18 cellular contexts compared by ENCODE assay signal in the genomic region with DNA sequence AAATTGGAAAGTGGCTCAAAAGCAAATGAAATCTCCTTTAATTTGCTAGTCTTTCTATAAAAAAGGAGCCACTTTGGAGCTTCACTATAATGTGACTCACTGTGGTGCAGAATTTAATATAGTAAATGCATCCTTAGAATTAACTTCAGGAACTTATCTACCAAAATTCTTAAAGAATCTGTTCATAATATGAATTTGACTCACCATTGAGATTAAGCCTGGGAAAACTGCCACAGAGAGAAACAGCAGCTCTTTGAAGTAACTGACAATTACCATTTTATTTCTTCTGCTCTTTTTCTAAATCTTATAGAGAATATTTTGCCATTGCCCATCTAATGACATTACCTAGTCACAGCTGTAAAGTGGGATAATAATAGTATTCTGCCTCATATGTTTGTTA.
"Had no signal": no experiment of that assay in that cellular context is flagged by ENCODE, and none has a peak within 500 bp of the region (broad histone marks: within the 10 kb centered on the region; RNA-seq: fewer than 3 reads in every experiment).

No MANE protein-coding gene starts in this region.

- H3K9me3 ChIP-seq: esophagus muscularis mucosa, heart left ventricle, prostate gland, sigmoid colon, stomach had no signal

- H3K4me1 ChIP-seq: esophagus muscularis mucosa, heart left ventricle, parathyroid adenoma, prostate gland, sigmoid colon, stomach had no signal

- H3K9ac ChIP-seq: parathyroid adenoma had no signal

- ATAC-seq: heart left ventricle had no signal

- H3K36me3 ChIP-seq: esophagus muscularis mucosa, heart left ventricle, prostate gland, sigmoid colon, stomach had no signal

- DNase-seq: cortex of kidney; effector memory CD4-positive, alpha-beta T cell; heart left ventricle; hippocampal formation; kidney glomerular epithelial cell; mesendoderm; naive B cell; nephron progenitor cell; sigmoid colon; stimulated activated CD4-positive, alpha-beta T cell treated with anti-CD3 and anti-CD28 coated beads, Interleukin-2, amount 100 ng/mL, for 24 hours; stimulated activated CD4-positive, alpha-beta T cell treated with anti-CD3 and anti-CD28 coated beads, Interleukin-4, amount 100 ng/mL, for 4 hours; stimulated activated naive CD4-positive, alpha-beta T cell; stomach; trophoblast cell had no signal

- H3K4me3 ChIP-seq: esophagus muscularis mucosa, heart left ventricle, prostate gland, sigmoid colon, skin epidermis, stomach had no signal

- H3K27me3 ChIP-seq: esophagus muscularis mucosa, heart left ventricle, sigmoid colon, stomach had no signal
